9 cellular contexts compared by ENCODE assay signal in the genomic region with DNA sequence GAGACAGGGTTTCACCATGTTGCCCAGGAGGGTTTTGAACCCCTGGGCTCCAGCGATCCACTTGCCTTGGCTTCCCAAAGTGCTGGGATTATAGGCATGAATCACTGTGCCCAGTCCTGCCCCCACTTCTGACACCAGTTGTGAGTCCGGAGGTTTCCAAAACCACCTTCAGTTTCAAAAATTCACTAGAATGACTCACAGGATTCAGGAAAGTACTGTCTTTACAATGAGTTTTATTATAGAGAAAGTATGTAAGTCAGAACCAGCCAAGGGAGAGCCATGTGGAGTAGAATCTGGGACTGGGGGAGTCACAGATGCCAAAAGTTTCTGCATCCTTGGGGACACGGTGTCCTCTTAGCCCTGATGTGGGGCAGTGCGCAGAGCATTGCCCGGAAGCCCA. TPM values are rescaled to one million over a fixed set of nuclear protein-coding genes. Genes with fewer than 3 reads are reported as not detected.
DNase-seq lines count a peak whose midpoint lies in the region; ATAC-seq and TF ChIP-seq lines count a peak whose summit lies in the region.
"Had no signal": no experiment of that assay in that cellular context is flagged by ENCODE, and none has a peak within 500 bp of the region (broad histone marks: within the 10 kb centered on the region; RNA-seq: fewer than 3 reads in every experiment).

No MANE protein-coding gene starts in this region.

- H3K4me1 ChIP-seq in right cardiac atrium (ENCODE audit: control insufficient read depth, insufficient read depth, low read length): peaks cover 17% of the 10 kb centered on the region
- H3K4me1 ChIP-seq in upper lobe of left lung: peaks cover 12 to 21% (median 18%) of the 10 kb centered on the region in 4 donors
- peaks cover 10 to 45% of the 10 kb centered on the region in 2 donors for H3K4me1 ChIP-seq in left lung

- CTCF ChIA-PET in activated CD4-positive, alpha-beta memory T cell treated with anti-CD3 and anti-CD28 coated beads for 36 hours (lab: Charles Lee): interaction anchor here (1.1 to 2.4 kb wide), 2 partner anchors 9 kb away, joined by 3 to 8 read pairs; no protein-coding TSS in a partner anchor

- DNase-seq in right cardiac atrium (no peak), Right ventricle myocardium superior (no peak), fibroblast of villous mesenchyme (ENCODE audit: low read depth) (peak; percentile 70), upper lobe of left lung (no peak), left lung (no peak), DMS79 (lab: John Stamatoyannopoulos, UW) (no peak), NCI-H2107 (lab: John Stamatoyannopoulos, UW) (no peak)
- peak; percentile 71 for DNase-seq in activated CD4-positive, alpha-beta memory T cell treated with anti-CD3 and anti-CD28 coated beads for 36 hours
- DNase-seq: NCI-H526 had no signal

- TF ChIP-seq POLR2A in upper lobe of left lung (IDR thresholded peaks at IDR 0.05): no peak

- ATAC-seq in right cardiac atrium (no peak), Right ventricle myocardium superior (ENCODE audit: poor library complexity) (no peak), upper lobe of left lung (ENCODE audit: low FRiP score in 2 of 2) (no peak), left lung (no peak)

- H3K4me3 ChIP-seq in right cardiac atrium (ENCODE audit: low read length): no peak overlapping the region
- H3K4me3 ChIP-seq in fibroblast of villous mesenchyme (ENCODE audit: low read depth, low read length): no peak overlapping the region
- no peak overlapping the region for H3K4me3 ChIP-seq in upper lobe of left lung
- no peak overlapping the region for H3K4me3 ChIP-seq in left lung

- H3K27me3 ChIP-seq in right cardiac atrium (ENCODE audit: control insufficient read depth, insufficient read depth) (no peaks in the 10 kb centered on the region), upper lobe of left lung (no peaks in the 10 kb centered on the region), left lung (no peaks in the 10 kb centered on the region)

- no peak for TF ChIP-seq CTCF in fibroblast of villous mesenchyme (IDR thresholded peaks at IDR 0.05; ENCODE audit: insufficient read depth, low read depth, low read length)
- TF ChIP-seq CTCF in upper lobe of left lung (IDR thresholded peaks at IDR 0.05): no peak
- no peak for TF ChIP-seq CTCF in left lung (IDR thresholded peaks at IDR 0.05)

- H3K9me3 ChIP-seq in right cardiac atrium (ENCODE audit: control insufficient read depth, low read length): no peaks in the 10 kb centered on the region
- no peaks in the 10 kb centered on the region for H3K9me3 ChIP-seq in upper lobe of left lung
- no peaks in the 10 kb centered on the region for H3K9me3 ChIP-seq in left lung

- intact Hi-C loops in right cardiac atrium (cut with DNase I) (no loop called here), Right ventricle myocardium superior (cut with DNase I) (no loop called here), left lung (cut with DNase I) (no loop called here)
- intact Hi-C loops in activated CD4-positive, alpha-beta memory T cell treated with anti-CD3 and anti-CD28 coated beads for 36 hours (cut with micrococcal nuclease): loop anchor here (1.0 to 2.0 kb wide), 4 partner anchors 28 to 154 kb away; no protein-coding TSS in a partner anchor

- TF ChIP-seq EP300 in upper lobe of left lung (IDR thresholded peaks at IDR 0.05): no peak

- no peaks in the 10 kb centered on the region for H3K27me3 Mint-ChIP-seq in activated CD4-positive, alpha-beta memory T cell treated with anti-CD3 and anti-CD28 coated beads for 36 hours

- H3K27ac Mint-ChIP-seq in activated CD4-positive, alpha-beta memory T cell treated with anti-CD3 and anti-CD28 coated beads for 36 hours: peak overlapping the region; percentile 67

- peaks cover 38% of the 10 kb centered on the region for H3K36me3 Mint-ChIP-seq in activated CD4-positive, alpha-beta memory T cell treated with anti-CD3 and anti-CD28 coated beads for 36 hours

- no peak overlapping the region for H3K4me3 Mint-ChIP-seq in activated CD4-positive, alpha-beta memory T cell treated with anti-CD3 and anti-CD28 coated beads for 36 hours

- H3K4me1 Mint-ChIP-seq in activated CD4-positive, alpha-beta memory T cell treated with anti-CD3 and anti-CD28 coated beads for 36 hours (ENCODE audit: low read depth): peaks cover 62% of the 10 kb centered on the region

- no peaks in the 10 kb centered on the region for H3K9me3 Mint-ChIP-seq in activated CD4-positive, alpha-beta memory T cell treated with anti-CD3 and anti-CD28 coated beads for 36 hours

- H3K27ac ChIP-seq in right cardiac atrium (ENCODE audit: low read length) (peak overlapping the region; percentile 86), upper lobe of left lung (peak overlapping the region in 3 of 4 donors; percentile 14 to 76 (median 57)), left lung (peak overlapping the region in 1 of 2 donors; percentile 71)

- H3K36me3 ChIP-seq in upper lobe of left lung (peaks cover 27 to 94% (median 70%) of the 10 kb centered on the region in 4 donors), left lung (peaks cover 10 to 95% of the 10 kb centered on the region in 2 donors)

- 95% methylated on average over 5 of the region's 5 CpGs for WGBS in right cardiac atrium
- 93 to 98% methylated on average over 5 of the region's 5 CpGs for WGBS in upper lobe of left lung, 2 donors

- POLR2A ChIA-PET in activated CD4-positive, alpha-beta memory T cell treated with anti-CD3 and anti-CD28 coated beads for 36 hours (lab: Charles Lee): no interaction called here

RNA-seq across cellular contexts. Expression of a gene that starts 55.1 kb away (rescaled TPM):
- total RNA-seq in right cardiac atrium (1 to 10 TPM; 3.8 to 5.4 (median 4.0) TPM), Right ventricle myocardium superior (10.2 TPM), fibroblast of villous mesenchyme (4.8 and 5.6 TPM in 2 replicates), upper lobe of left lung (1 to 10 TPM; 2.3 to 5.0 (median 3.4) TPM), left lung (1 to 10 TPM; 3.4 to 5.6 TPM)
- 2.9 TPM for polyA plus RNA-seq in right cardiac atrium
- total RNA-seq in activated CD4-positive, alpha-beta memory T cell treated with anti-CD3 and anti-CD28 coated beads for 36 hours: 1 to 10 TPM; 9.3 to 9.4 TPM

Comparison
In these comparisons a context has a peak if more than half of its experiments do, and no peak if none do; other contexts are left out.
1. DNase-seq: peak in activated CD4-positive, alpha-beta memory T cell treated with anti-CD3 and anti-CD28 coated beads for 36 hours (single experiment) and fibroblast of villous mesenchyme (single experiment); none in right cardiac atrium (0 of 3), Right ventricle myocardium superior (single experiment), upper lobe of left lung (0 of 2), left lung (0 of 2), DMS79 (single experiment) and NCI-H2107 (single experiment).